15 cellular contexts compared by ENCODE assay signal in the genomic region with DNA sequence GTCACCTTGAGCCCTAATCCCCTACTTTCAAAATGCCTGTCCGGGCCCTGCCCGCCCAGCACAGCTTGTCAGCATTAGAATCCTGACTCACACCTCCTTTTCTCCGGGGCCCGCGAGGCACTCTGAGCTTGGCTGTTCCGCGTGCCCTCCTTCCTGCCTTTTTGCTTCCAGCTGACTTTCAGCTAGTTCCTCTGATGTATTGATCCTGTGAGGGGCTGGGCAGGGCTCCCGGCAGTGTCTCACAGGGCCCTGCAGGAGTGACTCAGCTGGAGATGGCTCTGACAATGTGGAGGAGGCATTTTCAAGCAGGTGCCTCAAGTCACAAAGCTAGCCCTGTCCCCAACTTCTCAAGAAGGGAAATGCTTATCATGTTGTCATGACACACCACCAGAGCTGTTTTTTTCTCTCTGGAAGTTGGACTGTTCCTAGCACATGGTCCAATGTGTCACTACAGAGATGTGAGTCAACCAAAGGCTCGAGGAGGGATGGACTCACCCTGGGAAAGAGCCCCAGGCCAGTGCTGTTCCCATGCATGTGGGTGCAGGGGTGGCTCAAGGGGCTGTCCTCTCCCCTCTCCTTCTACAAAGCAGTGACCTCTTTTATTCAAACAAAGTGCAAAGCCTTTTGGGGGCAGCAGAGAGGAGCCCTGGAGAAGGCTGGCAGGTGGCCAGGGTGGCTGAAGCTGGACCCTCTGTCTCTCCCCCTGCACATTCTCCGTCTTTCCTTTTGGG. TPM values are rescaled to one million over a fixed set of nuclear protein-coding genes. Genes with fewer than 3 reads are reported as not detected.
DNase-seq lines count a peak whose midpoint lies in the region; ATAC-seq, FAIRE-seq and TF ChIP-seq lines count a peak whose summit lies in the region.
"Had no signal": no experiment of that assay in that cellular context is flagged by ENCODE, and none has a peak within 500 bp of the region (broad histone marks: within the 10 kb centered on the region; RNA-seq: fewer than 3 reads in every experiment).

No MANE protein-coding gene starts in this region.

- H4K5ac ChIP-seq in IMR-90 (ENCODE audit: low read depth, low read length) (no peak overlapping the region), mesendoderm (ENCODE audit: low read length) (no peak overlapping the region)

- H3K4me1 ChIP-seq in IMR-90 (ENCODE audit: control insufficient read depth, insufficient read depth, low read length) = no peaks in the 10 kb centered on the region
- peaks cover 0 to 4% of the 10 kb centered on the region in 2 experiments; a peak in 1 of 5 replicates for H3K4me1 ChIP-seq in K562 (replicated peaks in 1 of 2; ENCODE audit: control insufficient read depth in 2 of 2, insufficient read depth in 2 of 2, low read length in 2 of 2)
- peaks cover 12% of the 10 kb centered on the region for H3K4me1 ChIP-seq in mesendoderm (ENCODE audit: control insufficient read depth, low read depth, low read length)

- H2AK5ac ChIP-seq in IMR-90 (ENCODE audit: low read depth, low read length) (no peak overlapping the region), mesendoderm (ENCODE audit: low read length) (no peak overlapping the region)

- H2BK20ac ChIP-seq in IMR-90 (ENCODE audit: low read depth, low read length) = no peak overlapping the region

- no peak overlapping the region for H3K27ac Mint-ChIP-seq in Calu3 (ENCODE audit: unreplicated experiment)
- H3K27ac Mint-ChIP-seq: activated CD8-positive, alpha-beta T cell treated with anti-CD3 and anti-CD28 coated beads for 36 hours had no signal

- H3K9me1 ChIP-seq in IMR-90 (ENCODE audit: insufficient read depth, low read length) (no peaks in the 10 kb centered on the region), K562 (ENCODE audit: control insufficient read depth, insufficient read depth, low read length) (no peaks in the 10 kb centered on the region)

- H2BK15ac ChIP-seq in IMR-90 (ENCODE audit: low read depth, low read length) = no peak overlapping the region
- H2BK15ac ChIP-seq in mesendoderm (replicated peaks; ENCODE audit: low read depth) = no peak overlapping the region

- dilution Hi-C loops in IMR-90 (cut with HindIII; ENCODE audit: low sequenced_read_pairs, unreplicated experiment) = no loop called here

- BruUV-seq in Calu3 (replicated peaks; lab: Mats Ljungman, UMichigan) = no TSS peak
- BruUV-seq in IMR-90 (replicated peaks; lab: Mats Ljungman, UMichigan) = no TSS peak
- no TSS peak for BruUV-seq in K562 (replicated peaks; lab: Mats Ljungman, UMichigan)

- H3K4me3 Mint-ChIP-seq in Calu3 (ENCODE audit: low read depth, unreplicated experiment) = no peak overlapping the region
- H3K4me3 Mint-ChIP-seq: activated CD8-positive, alpha-beta T cell treated with anti-CD3 and anti-CD28 coated beads for 36 hours had no signal

- in situ Hi-C loops in IMR-90 (cut with MboI; ENCODE audit: low sequenced_read_pairs) = no loop called here
- in situ Hi-C loops in K562 (cut with MboI) = no loop called here

- H3K18ac ChIP-seq in IMR-90 (ENCODE audit: low read depth, low read length) (no peak overlapping the region), mesendoderm (ENCODE audit: low read length) (no peak overlapping the region)

- no peak overlapping the region for H3K14ac ChIP-seq in IMR-90 (replicated peaks; ENCODE audit: low read depth, low read length)

- H2AFZ ChIP-seq in IMR-90 (replicated peaks; ENCODE audit: low read length, poor library complexity) (no peak overlapping the region), K562 (ENCODE audit: low read depth, low read length) (no peak overlapping the region)

- POLR2A ChIA-PET in IMR-90 (lab: Charles Lee; ENCODE audit: unreplicated experiment) (no interaction called here), K562 (lab: Yijun Ruan, JAX) (interaction anchor here (0.6 to 1.6 kb wide), 5 partner anchors 9 to 987 kb away, joined by 3 to 6 read pairs (median 4); no protein-coding TSS in a partner anchor)

- WGBS in IMR-90 (ENCODE audit: extremely low coverage in 2 of 2, insufficient read length in 1 of 2), 2 experiments = 10% methylated on average over 4 of the region's 10 CpGs; no CpG with 5 or more reads in 1 of the 2 experiments
- 0% methylated on average over 10 of the region's 10 CpGs for WGBS in K562 (ENCODE audit: insufficient coverage, low coverage, missing lambda C conversion rate)
- WGBS in mesendoderm (ENCODE audit: extremely low coverage, insufficient coverage, low lambda C conversion rate) = no CpG with 5 or more reads among the region's 10 CpGs

- no peaks in the 10 kb centered on the region for H4K20me1 ChIP-seq in IMR-90 (ENCODE audit: insufficient read depth, low read length)
- H4K20me1 ChIP-seq in K562 (replicated peaks; ENCODE audit: control insufficient read depth, insufficient read depth, low read length) = no peaks in the 10 kb centered on the region

- H3K27me3 ChIP-seq in IMR-90 (ENCODE audit: control insufficient read depth, insufficient read depth, low read length) (peaks cover 12% of the 10 kb centered on the region), K562 (ENCODE audit: control insufficient read depth in 2 of 2, insufficient read depth in 2 of 2, low read length in 2 of 2) (peaks cover 22 to 36% of the 10 kb centered on the region in 2 experiments), mesendoderm (ENCODE audit: insufficient read depth, low read length, poor library complexity) (no peaks in the 10 kb centered on the region)

- no peaks in the 10 kb centered on the region for H3K36me3 ChIP-seq in IMR-90 (ENCODE audit: control insufficient read depth, insufficient read depth, low read length)
- H3K36me3 ChIP-seq in K562 (ENCODE audit: control insufficient read depth, insufficient read depth, low read length) = no peaks in the 10 kb centered on the region
- H3K36me3 ChIP-seq in mesendoderm (ENCODE audit: control insufficient read depth, insufficient read depth, low read length) = no peaks in the 10 kb centered on the region

- intact Hi-C loops in Calu3 (cut with micrococcal nuclease; ENCODE audit: unreplicated experiment) = no loop called here
- intact Hi-C loops in IMR-90 (cut with micrococcal nuclease) = loop anchor here (1.0 kb wide), 1 partner anchor 39 kb away; no protein-coding TSS in a partner anchor
- intact Hi-C loops in K562 (cut with micrococcal nuclease) = no loop called here

- TF ChIP-seq CTCF in Calu3 (IDR thresholded peaks at IDR 0.05; ENCODE audit: unreplicated experiment) (no peak), IMR-90 (conservative IDR thresholded peaks at IDR 0.05; ENCODE audit: low read depth, low read length) (no peak), K562 (IDR thresholded peaks at IDR 0.05 in 2 of 3, conservative IDR thresholded peaks at IDR 0.05 in 1 of 3; ENCODE audit: insufficient read depth in 2 of 3, low read depth in 1 of 3, low read length in 3 of 3) (peak in 2 of 3 experiments; percentile 16 to 18; a peak in 1 of 6 replicates)

- no peak overlapping the region for H3K56ac ChIP-seq in IMR-90 (ENCODE audit: extremely low read depth, insufficient read depth, low read length)
- H3K56ac ChIP-seq in mesendoderm (ENCODE audit: low read length) = no peak overlapping the region

- H3K9ac ChIP-seq in IMR-90 (ENCODE audit: low read depth, low read length) (no peak overlapping the region), K562 (ENCODE audit: insufficient read depth in 1 of 2, low read depth in 2 of 2, low read length in 2 of 2) (no peak overlapping the region), mesendoderm (ENCODE audit: low read length) (no peak overlapping the region)

- no peak for TF ChIP-seq POLR2A in IMR-90 (IDR thresholded peaks at IDR 0.05; ENCODE audit: low read depth, low read length)
- TF ChIP-seq POLR2A in K562 (conservative IDR thresholded peaks at IDR 0.05) = no peak
- no peak for TF ChIP-seq POLR2A in erythroblast (IDR thresholded peaks at IDR 0.05; ENCODE audit: low read length)

- TF ChIP-seq EP300 in K562 (IDR thresholded peaks at IDR 0.05; ENCODE audit: low read length) = no peak

- H3K23ac ChIP-seq in IMR-90 (ENCODE audit: low read depth, low read length) (no peak overlapping the region), mesendoderm (ENCODE audit: low read length) (no peak overlapping the region)

- H2BK120ac ChIP-seq in IMR-90 (ENCODE audit: low read depth, low read length) (no peak overlapping the region), mesendoderm (ENCODE audit: low read depth, low read length) (no peak overlapping the region)

- no peaks in the 10 kb centered on the region for H3K36me3 Mint-ChIP-seq in Calu3 (ENCODE audit: insufficient read depth, unreplicated experiment)

- H3K4ac ChIP-seq in IMR-90 (ENCODE audit: low read depth, low read length) = no peak overlapping the region
- no peak overlapping the region for H3K4ac ChIP-seq in mesendoderm (ENCODE audit: low read depth, low read length)

- no peak overlapping the region for H2AK9ac ChIP-seq in IMR-90 (replicated peaks; ENCODE audit: low read depth, low read length, poor library complexity)

- CTCF ChIA-PET in Calu3 (lab: Charles Lee) (no interaction called here), IMR-90 (lab: Yijun Ruan, JAX) (no interaction called here), K562 (lab: Yijun Ruan, JAX; ENCODE audit: low intra/inter-chr PET ratio) (no interaction called here)

- H2BK5ac ChIP-seq in IMR-90 (ENCODE audit: low read depth, low read length, poor library complexity, severe bottlenecking) (no peak overlapping the region), mesendoderm (ENCODE audit: low read length) (no peak overlapping the region)

- H3K4me1 Mint-ChIP-seq in Calu3 (ENCODE audit: low read depth, unreplicated experiment) = no peaks in the 10 kb centered on the region

- H3K4me3 ChIP-seq in IMR-90 (ENCODE audit: insufficient read depth, low read depth, low read length) (no peak overlapping the region), K562 (no peak overlapping the region), mesendoderm (ENCODE audit: low read length) (no peak overlapping the region)

- H3K79me1 ChIP-seq in IMR-90 (ENCODE audit: low read depth in 1 of 2, low read length in 2 of 2) = no peaks in the 10 kb centered on the region
- H3K79me1 ChIP-seq in mesendoderm (ENCODE audit: low read length) = no peaks in the 10 kb centered on the region

- TF ChIP-seq RAD21 in IMR-90 (IDR thresholded peaks at IDR 0.05; ENCODE audit: low read length) = no peak
- TF ChIP-seq RAD21 in K562 (CRISPR knock-in tag; conservative IDR thresholded peaks at IDR 0.05 in 1 of 2, IDR thresholded peaks at IDR 0.05 in 1 of 2) = 0 out of 4 replicates have a peak, but pooled peaks of 1 of the 2 experiments have one; percentile 11

- H3K27ac ChIP-seq in IMR-90 (ENCODE audit: insufficient read depth, low read length) = no peak overlapping the region
- H3K27ac ChIP-seq in K562 (ENCODE audit: extremely low read depth, low read depth, low read length) = no peak overlapping the region
- no peak overlapping the region for H3K27ac ChIP-seq in mesendoderm (ENCODE audit: low read depth, low read length)

- no peaks in the 10 kb centered on the region for H3K9me3 Mint-ChIP-seq in Calu3 (ENCODE audit: low read depth, unreplicated experiment)
- H3K9me3 Mint-ChIP-seq: activated CD8-positive, alpha-beta T cell treated with anti-CD3 and anti-CD28 coated beads for 36 hours had no signal

- H3K79me2 ChIP-seq in K562 (ENCODE audit: control insufficient read depth, insufficient read depth, low read length) (no peaks in the 10 kb centered on the region), mesendoderm (ENCODE audit: control insufficient read depth, insufficient read depth, low read length) (no peaks in the 10 kb centered on the region)

- peaks cover 55% of the 10 kb centered on the region for H3K27me3 Mint-ChIP-seq in Calu3 (ENCODE audit: unreplicated experiment)
- H3K27me3 Mint-ChIP-seq: activated CD8-positive, alpha-beta T cell treated with anti-CD3 and anti-CD28 coated beads for 36 hours had no signal

- no peak overlapping the region for H4K91ac ChIP-seq in IMR-90 (ENCODE audit: insufficient read depth, low read depth, low read length)

- H4K8ac ChIP-seq in IMR-90 (ENCODE audit: low read depth in 2 of 2, low read length in 2 of 2) (no peak overlapping the region), mesendoderm (ENCODE audit: low read depth, low read length) (no peak overlapping the region)

- ATAC-seq in IMR-90 (ENCODE audit: low read depth) = no peak
- no peak for ATAC-seq in K562
- ATAC-seq in HG03039 (IDR thresholded peaks at IDR 0.05; ENCODE audit: unreplicated experiment) = no peak
- ATAC-seq: activated CD8-positive, alpha-beta T cell treated with anti-CD3 and anti-CD28 coated beads for 36 hours had no signal

- no peak overlapping the region for H3K4me2 ChIP-seq in IMR-90 (ENCODE audit: low read depth, low read length)
- H3K4me2 ChIP-seq in K562 (ENCODE audit: insufficient read depth, low read length) = no peak overlapping the region
- H3K4me2 ChIP-seq in mesendoderm (ENCODE audit: low read length) = no peak overlapping the region

- FAIRE-seq in K562 (lab: Jason Lieb, UNC) = no peak
- FAIRE-seq: D721Med, islet of Langerhans had no signal

- peak; percentile 16 for DNase-seq in Calu3
- DNase-seq in IMR-90 = peak; percentile 33
- no peak for DNase-seq in K562 (ENCODE audit: extremely low read depth in 1 of 4, low spot score in 3 of 4)
- peak; percentile 40 for DNase-seq in mesendoderm
- no peak for DNase-seq in mesenteric fat pad (ENCODE audit: low spot score)
- no peak for DNase-seq in D341Med (ENCODE audit: low spot score)
- no peak for DNase-seq in erythroblast (lab: John Stamatoyannopoulos, UW)
- DNase-seq: activated CD8-positive, alpha-beta T cell treated with anti-CD3 and anti-CD28 coated beads for 36 hours; NCI-H2227 treated with DMSO at 0.1 percent for 48 hours; stimulated activated CD4-positive, alpha-beta T cell treated with anti-CD3 and anti-CD28 coated beads, Interleukin-4, amount 100 ng/mL, for 24 hours had no signal

- H3K9me3 ChIP-seq in IMR-90 (ENCODE audit: control insufficient read depth, insufficient read depth, low read length) (no peaks in the 10 kb centered on the region), K562 (replicated peaks; ENCODE audit: control insufficient read depth, insufficient read depth, low read depth, low read length) (no peaks in the 10 kb centered on the region)

RNA-seq across cellular contexts. Expression of a gene that starts 30.6 kb away (rescaled TPM):
- total RNA-seq in Calu3 (2022) (not detected in 2 replicates), IMR-90 (2012; rRNA removed) (not detected in 2 replicates), K562 (2014; rRNA removed) (not detected in 2 replicates), K562 (2014; rRNA removed; fragmentation: Illumina TruSeq; extraction: Trizol) (not detected in 2 replicates), K562 (2015; rRNA removed; fragmentation: Illumina TruSeq; extraction: Trizol) (not detected in 2 replicates), K562 (2021) (not detected in 2 replicates), mesenteric fat pad (not detected)
- polyA plus RNA-seq in IMR-90 (2012; rRNA removed) (not detected in 2 replicates), K562 (2011; rRNA removed) (0.06 TPM in 1 of 2 replicates, not detected in the other), K562 (2014; fragmentation: Illumina TruSeq; extraction: Trizol) (not detected in 2 replicates), K562 (2014; fragmentation: Nextera tagmentation; extraction: Ambion mirVana) (not detected), K562 (2014; rRNA removed) (not detected in 2 replicates)
- not detected in 2 replicates for polyA plus RNA-seq in IMR-90 (2012; cell fraction: cytosol; rRNA removed)
- not detected in 2 replicates for polyA plus RNA-seq in IMR-90 (2012; cell fraction: nucleus; rRNA removed; ENCODE audit: low replicate concordance)
- total RNA-seq in K562 (2011; cell fraction: chromatin; rRNA removed; ENCODE audit: low replicate concordance) = not detected in 2 replicates
- not detected in 2 replicates for total RNA-seq in K562 (2011; cell fraction: nucleolus; rRNA removed)
- total RNA-seq in K562 (2011; cell fraction: nucleoplasm; rRNA removed) = not detected in 2 replicates
- not detected in 2 replicates for polyA plus RNA-seq in K562 (2011; cell fraction: cytosol; rRNA removed)
- 0.15 TPM in 1 of 2 replicates, not detected in the other for polyA plus RNA-seq in K562 (2011; cell fraction: nucleus; rRNA removed)
- not detected in 2 replicates for polyA plus RNA-seq in K562 (2012)
- polyA minus RNA-seq in K562 (2011; rRNA and poly(A)+ RNA removed) = not detected in 2 replicates
- polyA minus RNA-seq in K562 (2011; cell fraction: cytosol; rRNA and poly(A)+ RNA removed) = not detected in 2 replicates
- polyA minus RNA-seq in K562 (2011; cell fraction: nucleus; rRNA and poly(A)+ RNA removed) = not detected in 2 replicates
- polyA plus RNA-seq in mesendoderm (2013, experiment 1 of 2) = 11.5 TPM
- 12.6 TPM for polyA plus RNA-seq in mesendoderm (2013, experiment 2 of 2)
- total RNA-seq: activated CD8-positive, alpha-beta T cell treated with anti-CD3 and anti-CD28 coated beads for 36 hours; osteocyte had no signal
- polyA plus RNA-seq: esophagus had no signal

Comparison
In these comparisons a context has a peak if more than half of its experiments do, and no peak if none do; other contexts are left out.
1. DNase-seq: peak in Calu3 (single experiment), IMR-90 (single experiment) and mesendoderm (single experiment); none in K562 (0 of 4), mesenteric fat pad (single experiment), D341Med (single experiment) and erythroblast (0 of 2).
2. CTCF ChIP-seq: peak in K562 (2 of 3); none in Calu3 (single experiment) and IMR-90 (single experiment).